12 cellular contexts compared by ENCODE assay signal in genomic region chr11:70608568-70609314, GRCh38.
DNase-seq lines count a peak whose midpoint lies in the region; ATAC-seq lines count a peak whose summit lies in the region.
"Had no signal": no experiment of that assay in that cellular context is flagged by ENCODE, and none has a peak within 500 bp of the region (broad histone marks: within the 10 kb centered on the region; RNA-seq: fewer than 3 reads in every experiment).

No MANE protein-coding gene starts in this region.

- peak overlapping the region; percentile 50 for H3K9ac ChIP-seq in adipocyte (ENCODE audit: low read length)

- H3K27me3 ChIP-seq in ACC112 (ENCODE audit: insufficient read depth, low read length) (peaks cover 14% of the 10 kb centered on the region; the same call in 1 of the 2 replicates), adipocyte (replicated peaks; ENCODE audit: control insufficient read depth, insufficient read depth, low read length) (no peaks in the 10 kb centered on the region)
- H3K27me3 ChIP-seq: right lobe of liver had no signal

- H3K79me2 ChIP-seq in ACC112 (ENCODE audit: control insufficient read depth, insufficient read depth, low read length, unreplicated experiment): no peaks in the 10 kb centered on the region

- H3K36me3 ChIP-seq in ACC112 (ENCODE audit: insufficient read depth, low read length) (no peaks in the 10 kb centered on the region), adipocyte (ENCODE audit: control insufficient read depth, insufficient read depth, low read length, severe bottlenecking) (no peaks in the 10 kb centered on the region)
- H3K36me3 ChIP-seq: right lobe of liver had no signal

- DNase-seq in HuH-7.5 (ENCODE audit: low spot score) (peak; percentile 85), adipocyte (ENCODE audit: low read depth) (peak; percentile 60), left kidney (ENCODE audit: low read depth, low spot score) (peak; percentile 87), NCI-H748 (lab: John Stamatoyannopoulos, UW; ENCODE audit: unreplicated experiment) (no peak)
- DNase-seq in stimulated activated CD4-positive, alpha-beta T cell treated with anti-CD3 and anti-CD28 coated beads, Interleukin-2, amount 100 ng/mL, for 24 hours: no peak
- DNase-seq: AML-193, NCI-H1694, T1000 had no signal

- no peak overlapping the region for H3K27ac ChIP-seq in ACC112 (ENCODE audit: low read depth, low read length)
- H3K27ac ChIP-seq: right lobe of liver had no signal

- H3K4me1 ChIP-seq in ACC112 (ENCODE audit: control insufficient read depth, insufficient read depth, low read length, unreplicated experiment) (peaks cover 7% of the 10 kb centered on the region), adipocyte (ENCODE audit: control insufficient read depth, insufficient read depth, low read length) (peaks cover 26% of the 10 kb centered on the region)

- no peaks in the 10 kb centered on the region for H3K9me3 ChIP-seq in adipocyte (ENCODE audit: control insufficient read depth, low read length)
- H3K9me3 ChIP-seq: right lobe of liver had no signal

- H3K4me3 ChIP-seq in ACC112 (ENCODE audit: low read depth, low read length): peak overlapping the region; percentile 59
- H3K4me3 ChIP-seq in adipocyte (ENCODE audit: low read length): peak overlapping the region; percentile 71
- H3K4me3 ChIP-seq: right lobe of liver had no signal

- ATAC-seq in GM21723 (IDR thresholded peaks at IDR 0.05; ENCODE audit: unreplicated experiment) (no peak), GM21526 (IDR thresholded peaks at IDR 0.05; ENCODE audit: low FRiP score, unreplicated experiment) (no peak)
- ATAC-seq: right lobe of liver had no signal

- peak overlapping the region; percentile 22 for H2AFZ ChIP-seq in ACC112 (ENCODE audit: low read length, unreplicated experiment)

Comparison
In these comparisons a context has a peak if more than half of its experiments do, and no peak if none do; other contexts are left out.
1. DNase-seq: peak in HuH-7.5 (single experiment), adipocyte (single experiment) and left kidney (single experiment); none in stimulated activated CD4-positive, alpha-beta T cell treated with anti-CD3 and anti-CD28 coated beads, Interleukin-2, amount 100 ng/mL, for 24 hours (0 of 2) and NCI-H748 (single experiment).